In the genomic region with DNA sequence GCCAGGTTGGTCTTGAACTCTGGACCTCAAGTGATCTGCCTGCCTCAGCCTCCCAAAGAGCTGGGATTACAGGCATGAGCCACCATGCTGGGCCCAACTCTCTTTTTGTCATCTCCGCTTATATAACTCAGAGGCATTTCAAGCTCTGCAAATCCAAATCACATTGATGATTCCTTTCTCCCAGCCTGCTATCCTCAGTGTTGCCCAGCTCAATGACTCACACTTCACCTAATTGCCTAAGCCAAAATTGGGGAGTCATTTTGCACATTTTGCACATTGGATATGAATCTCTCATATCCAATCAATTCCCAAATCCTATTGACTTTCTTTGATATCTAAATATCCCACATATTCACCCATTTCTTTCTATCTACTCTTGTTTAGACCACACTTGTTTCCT, we compare ENCODE assay signal across 24 cellular contexts. TPM values are rescaled to one million over a fixed set of nuclear protein-coding genes. Genes with fewer than 3 reads are reported as not detected.
DNase-seq lines count a peak whose midpoint lies in the region; TF ChIP-seq lines count a peak whose summit lies in the region.
"Had no signal": no experiment of that assay in that cellular context is flagged by ENCODE, and none has a peak within 500 bp of the region (broad histone marks: within the 10 kb centered on the region; RNA-seq: fewer than 3 reads in every experiment).

No MANE protein-coding gene starts in this region.

- TF ChIP-seq CTCF in fibroblast of mammary gland (conservative IDR thresholded peaks at IDR 0.05; ENCODE audit: control insufficient read depth, insufficient read depth, low read depth, low read length) (no peak), type B pancreatic cell (conservative IDR thresholded peaks at IDR 0.05) (no peak)

- peaks cover 14% of the 10 kb centered on the region for H3K36me3 Mint-ChIP-seq in type B pancreatic cell
- peaks cover 3% of the 10 kb centered on the region for H3K36me3 Mint-ChIP-seq in activated CD4-positive, alpha-beta T cell treated with anti-CD3 and anti-CD28 coated beads, Interleukin-2, amount 10 ng/mL, durations not matched to agents 7 days and 5 days (ENCODE audit: low read depth)

- CTCF ChIA-PET in activated CD4-positive, alpha-beta T cell treated with anti-CD3 and anti-CD28 coated beads, Interleukin-2, amount 10 ng/mL, durations not matched to agents 7 days and 5 days (lab: Charles Lee): interaction anchor here (0.9 to 1.5 kb wide), 2 partner anchors 32 to 191 kb away, joined by 3 read pairs; no protein-coding TSS in a partner anchor

- no peak overlapping the region for H3K4me3 ChIP-seq in fibroblast of mammary gland (ENCODE audit: control insufficient read depth, low read depth, low read length)
- H3K4me3 ChIP-seq: Peyer's patch had no signal

- no peak overlapping the region for H3K27ac Mint-ChIP-seq in type B pancreatic cell
- H3K27ac Mint-ChIP-seq in activated CD4-positive, alpha-beta T cell treated with anti-CD3 and anti-CD28 coated beads, Interleukin-2, amount 10 ng/mL, durations not matched to agents 7 days and 5 days: no peak overlapping the region
- H3K27ac Mint-ChIP-seq: CD8-positive, alpha-beta T cell had no signal

- DNase-seq in EL (peak; percentile 21), HCEC 1CT (peak; percentile 29), fibroblast of mammary gland (ENCODE audit: low read depth) (peak; percentile 16), type B pancreatic cell (ENCODE audit: extremely low spot score, unreplicated experiment) (no peak), cerebellum (ENCODE audit: low spot score) (no peak), DMS53 treated with DMSO at 0.1 percent for 48 hours (lab: John Stamatoyannopoulos, UW; ENCODE audit: unreplicated experiment) (no peak)
- DNase-seq in activated CD4-positive, alpha-beta T cell treated with anti-CD3 and anti-CD28 coated beads, Interleukin-2, amount 10 ng/mL, durations not matched to agents 7 days and 5 days: no peak
- DNase-seq: C1 segment of cervical spinal cord; Caco-2; CD8-positive, alpha-beta T cell; DMS79; H7; KBM-7; MM.1S; NCI-H1048; NCI-H1417 treated with DMSO at 0.1 percent for 48 hours; NCI-H1694 treated with DMSO at 0.1 percent for 48 hours; NCI-H2081; NCI-H226; NCI-H510A; NCI-H69; OCI-M1; Peyer's patch; SHP77 treated with DMSO at 0.1 percent for 48 hours had no signal

- H3K4me1 Mint-ChIP-seq in type B pancreatic cell (ENCODE audit: unreplicated experiment): peaks cover 5% of the 10 kb centered on the region
- H3K4me1 Mint-ChIP-seq in activated CD4-positive, alpha-beta T cell treated with anti-CD3 and anti-CD28 coated beads, Interleukin-2, amount 10 ng/mL, durations not matched to agents 7 days and 5 days: peaks cover 20% of the 10 kb centered on the region

- H3K9me3 Mint-ChIP-seq in type B pancreatic cell: no peaks in the 10 kb centered on the region
- no peaks in the 10 kb centered on the region for H3K9me3 Mint-ChIP-seq in activated CD4-positive, alpha-beta T cell treated with anti-CD3 and anti-CD28 coated beads, Interleukin-2, amount 10 ng/mL, durations not matched to agents 7 days and 5 days
- H3K9me3 Mint-ChIP-seq: CD8-positive, alpha-beta T cell had no signal

- no peaks in the 10 kb centered on the region for H3K27me3 Mint-ChIP-seq in type B pancreatic cell
- H3K27me3 Mint-ChIP-seq in activated CD4-positive, alpha-beta T cell treated with anti-CD3 and anti-CD28 coated beads, Interleukin-2, amount 10 ng/mL, durations not matched to agents 7 days and 5 days: peaks cover 25% of the 10 kb centered on the region

- H3K4me3 Mint-ChIP-seq in type B pancreatic cell: peak overlapping the region; percentile 52
- no peak overlapping the region for H3K4me3 Mint-ChIP-seq in activated CD4-positive, alpha-beta T cell treated with anti-CD3 and anti-CD28 coated beads, Interleukin-2, amount 10 ng/mL, durations not matched to agents 7 days and 5 days
- H3K4me3 Mint-ChIP-seq: CD8-positive, alpha-beta T cell had no signal

- POLR2A ChIA-PET in activated CD4-positive, alpha-beta T cell treated with anti-CD3 and anti-CD28 coated beads, Interleukin-2, amount 10 ng/mL, durations not matched to agents 7 days and 5 days (lab: Charles Lee): no interaction called here

RNA-seq across cellular contexts. Expression of a gene that starts 3.9 kb away (rescaled TPM):
- total RNA-seq in type B pancreatic cell (ENCODE audit: low replicate concordance) (75.1 and 77.7 TPM in 2 replicates), cerebellum (53.7 TPM)
- 100 to 1,000 TPM; 134 to 143 TPM for total RNA-seq in activated CD4-positive, alpha-beta T cell treated with anti-CD3 and anti-CD28 coated beads, Interleukin-2, amount 10 ng/mL, durations not matched to agents 7 days and 5 days

Comparison
In these comparisons a context has a peak if more than half of its experiments do, and no peak if none do; other contexts are left out.
1. DNase-seq: peak in EL (single experiment), HCEC 1CT (single experiment) and fibroblast of mammary gland (single experiment); none in type B pancreatic cell (single experiment), activated CD4-positive, alpha-beta T cell treated with anti-CD3 and anti-CD28 coated beads, Interleukin-2, amount 10 ng/mL, durations not matched to agents 7 days and 5 days (single experiment), cerebellum (single experiment) and DMS53 treated with DMSO at 0.1 percent for 48 hours (single experiment).